In genomic region chr7:6654842-6655610, GRCh38 we compare ENCODE assay signal across 20 cellular contexts. TPM values are rescaled to one million over a fixed set of nuclear protein-coding genes. Genes with fewer than 3 reads are reported as not detected.
DNase-seq lines count a peak whose midpoint lies in the region; ATAC-seq, FAIRE-seq and TF ChIP-seq lines count a peak whose summit lies in the region.
"Had no signal": no experiment of that assay in that cellular context is flagged by ENCODE, and none has a peak within 500 bp of the region (broad histone marks: within the 10 kb centered on the region; RNA-seq: fewer than 3 reads in every experiment).

No MANE protein-coding gene starts in this region.

- H3K4me2 ChIP-seq in PC-9 = no peak overlapping the region
- H3K4me2 ChIP-seq: A549, KMS-11 had no signal

- POLR2A ChIA-PET in MCF 10A (lab: Yijun Ruan, JAX) (no interaction called here), PC-9 (lab: Charles Lee; ENCODE audit: unreplicated experiment) (no interaction called here)

- H3K27me3 Mint-ChIP-seq in MCF 10A (ENCODE audit: insufficient read depth, unreplicated experiment) (no peaks in the 10 kb centered on the region), HFFc6 (ENCODE audit: insufficient read depth) (no peaks in the 10 kb centered on the region; the same call in none of the 2 replicates)

- H3K27ac ChIP-seq in breast epithelium (no peak overlapping the region), PC-9 (no peak overlapping the region), kidney (ENCODE audit: low read depth in 2 of 2, low read length in 2 of 2) (no peak overlapping the region), upper lobe of right lung (no peak overlapping the region)
- H3K27ac ChIP-seq: A549, KMS-11, Peyer's patch, SK-N-MC had no signal

- peaks cover 50% of the 10 kb centered on the region for H3K36me3 Mint-ChIP-seq in MCF 10A (ENCODE audit: insufficient read depth, unreplicated experiment)
- peaks cover 30% of the 10 kb centered on the region for H3K36me3 Mint-ChIP-seq in HFFc6 (ENCODE audit: low read depth)

- peaks cover 17% of the 10 kb centered on the region; the same call in 1 of the 2 replicates for H3F3A ChIP-seq in PC-9 (ENCODE audit: insufficient read depth, low read depth)

- H3K36me3 ChIP-seq in breast epithelium = peaks cover 22% of the 10 kb centered on the region
- peaks cover 19% of the 10 kb centered on the region for H3K36me3 ChIP-seq in PC-9 (ENCODE audit: low read depth)
- H3K36me3 ChIP-seq in kidney (ENCODE audit: control insufficient read depth in 1 of 2, insufficient read depth in 2 of 2, low read length in 2 of 2) = peaks cover 2 to 6% of the 10 kb centered on the region in 2 donors
- peaks cover 12% of the 10 kb centered on the region for H3K36me3 ChIP-seq in upper lobe of right lung

- no peaks in the 10 kb centered on the region for H3K4me1 ChIP-seq in breast epithelium
- no peaks in the 10 kb centered on the region for H3K4me1 ChIP-seq in PC-9 (replicated peaks; ENCODE audit: insufficient read depth)
- no peaks in the 10 kb centered on the region for H3K4me1 ChIP-seq in kidney (ENCODE audit: control insufficient read depth in 1 of 2, insufficient read depth in 1 of 2, low read depth in 1 of 2, low read length in 2 of 2)
- H3K4me1 ChIP-seq in upper lobe of right lung = no peaks in the 10 kb centered on the region
- H3K4me1 ChIP-seq: A549, Peyer's patch had no signal

- no peaks in the 10 kb centered on the region for H3K79me2 ChIP-seq in PC-9 (ENCODE audit: low read depth)

- H3K9me3 Mint-ChIP-seq in MCF 10A (ENCODE audit: unreplicated experiment) (no peaks in the 10 kb centered on the region), HFFc6 (peaks cover 31% of the 10 kb centered on the region)

- H3K9me2 ChIP-seq in PC-9 (ENCODE audit: insufficient read depth) = no peaks in the 10 kb centered on the region

- H3K4me3 ChIP-seq in breast epithelium = no peak overlapping the region
- no peak overlapping the region for H3K4me3 ChIP-seq in PC-9
- H3K4me3 ChIP-seq in kidney (ENCODE audit: low read length in 2 of 2) = no peak overlapping the region
- no peak overlapping the region for H3K4me3 ChIP-seq in upper lobe of right lung
- H3K4me3 ChIP-seq: A549, Peyer's patch, SK-N-MC had no signal

- no peak for FAIRE-seq in kidney (lab: Jason Lieb, UNC)
- FAIRE-seq: A549 had no signal

- H3K27me3 ChIP-seq in breast epithelium = no peaks in the 10 kb centered on the region
- H3K27me3 ChIP-seq in PC-9 (ENCODE audit: insufficient read depth, low read depth) = no peaks in the 10 kb centered on the region
- no peaks in the 10 kb centered on the region for H3K27me3 ChIP-seq in upper lobe of right lung
- H3K27me3 ChIP-seq: Peyer's patch had no signal

- H3K27ac Mint-ChIP-seq in MCF 10A (ENCODE audit: low read depth, unreplicated experiment) (no peak overlapping the region), HFFc6 (no peak overlapping the region)

- intact Hi-C loops in MCF 10A (cut with micrococcal nuclease) (no loop called here), breast epithelium (cut with DNase I; ENCODE audit: low total_unique reads) (no loop called here), PC-9 (cut with micrococcal nuclease; ENCODE audit: unreplicated experiment) (no loop called here), kidney (cut with DNase I) (no loop called here), upper lobe of right lung (cut with DNase I) (no loop called here)

- no peak overlapping the region for H3K9ac ChIP-seq in kidney (ENCODE audit: low read length in 2 of 2)
- H3K9ac ChIP-seq: KMS-11 had no signal

- CTCF ChIA-PET in MCF 10A (lab: Yijun Ruan, JAX) = interaction anchor here (0.6 kb wide), 1 partner anchor 19 kb away, joined by 3 read pairs; no protein-coding TSS in a partner anchor
- CTCF ChIA-PET in PC-9 (lab: Charles Lee) = interaction anchor here (0.6 kb wide), 1 partner anchor 94 kb away, joined by 6 read pairs; no protein-coding TSS in a partner anchor

- DNase-seq in MCF 10A (ENCODE audit: unreplicated experiment) = no peak
- no peak for DNase-seq in breast epithelium (ENCODE audit: low spot score in 2 of 2)
- no peak for DNase-seq in PC-9
- peak; percentile 59 for DNase-seq in kidney
- DNase-seq in upper lobe of right lung = peak; percentile 56
- DNase-seq in HFFc6 = no peak
- no peak for DNase-seq in NCI-H146 (lab: John Stamatoyannopoulos, UW)
- DNase-seq in NCI-H1092 treated with DMSO at 0.1 percent for 48 hours (lab: John Stamatoyannopoulos, UW) = no peak
- DNase-seq: C1 segment of cervical spinal cord, DMS53, HCEC 1CT, NCI-H1048, NCI-H2107, NCI-H2227 treated with DMSO at 0.1 percent for 48 hours, NCI-H524, Peyer's patch had no signal

- BruUV-seq in MCF 10A (replicated peaks; lab: Mats Ljungman, UMichigan) = TSS peak; percentile 15
- BruUV-seq in PC-9 (replicated peaks; lab: Mats Ljungman, UMichigan) = TSS peak; percentile 17

- no peak for ATAC-seq in upper lobe of right lung
- ATAC-seq: A549, Right ventricle myocardium inferior had no signal

- H2AFZ ChIP-seq in PC-9 = no peak overlapping the region

- H4K20me1 ChIP-seq in PC-9 (ENCODE audit: insufficient read depth) = 0 out of 2 replicates have a peak, but pooled peaks cover 3% of the 10 kb centered on the region

- H3K9me3 ChIP-seq in breast epithelium = peaks cover 6 to 15% of the 10 kb centered on the region in 2 donors
- H3K9me3 ChIP-seq in PC-9 (ENCODE audit: insufficient read depth, low read depth) = peaks cover 8% of the 10 kb centered on the region; the same call in 1 of the 2 replicates
- no peaks in the 10 kb centered on the region for H3K9me3 ChIP-seq in kidney (ENCODE audit: control insufficient read depth in 1 of 2, low read length in 2 of 2)
- no peaks in the 10 kb centered on the region for H3K9me3 ChIP-seq in upper lobe of right lung

- TF ChIP-seq CTCF in MCF 10A (IDR thresholded peaks at IDR 0.05; ENCODE audit: unreplicated experiment) (no peak), breast epithelium (IDR thresholded peaks at IDR 0.05) (no peak), PC-9 (conservative IDR thresholded peaks at IDR 0.05) (no peak), kidney (IDR thresholded peaks at IDR 0.05; ENCODE audit: borderline replicate concordance, extremely low read depth, insufficient read depth) (no peak), upper lobe of right lung (IDR thresholded peaks at IDR 0.05) (no peak), HFFc6 (IDR thresholded peaks at IDR 0.05) (no peak)

- H3K4me3 Mint-ChIP-seq in MCF 10A (ENCODE audit: unreplicated experiment) (no peak overlapping the region), HFFc6 (no peak overlapping the region)

- H3K4me1 Mint-ChIP-seq in MCF 10A (ENCODE audit: insufficient read depth, unreplicated experiment) (no peaks in the 10 kb centered on the region), HFFc6 (ENCODE audit: low read depth) (no peaks in the 10 kb centered on the region)

- TF ChIP-seq POLR2A in breast epithelium (IDR thresholded peaks at IDR 0.05) = no peak

RNA-seq across cellular contexts. Expression of gene ZNF316, which starts 17.9 kb away (rescaled TPM):
- total RNA-seq in MCF 10A (2022) (26.1 and 27.1 TPM in 2 replicates), breast epithelium (10 to 100 TPM; 10.2 to 21.4 (median 21.3) TPM), PC-9 (2021) (28.4 and 34.8 TPM in 2 replicates), kidney (31.7 TPM), upper lobe of right lung (46.8 TPM)
- 7.2 TPM for polyA plus RNA-seq in kidney (ENCODE audit: insufficient read depth, low read depth, low replicate concordance)
- total RNA-seq in HFFc6 (2021; fragmentation: NEBNext Ultra II Directional; extraction: Animal tissue kit (Norgen Biotek cat#: 25700)) = 10 to 100 TPM; 13.4 to 17.0 (median 15.0) TPM

RNA-seq across cellular contexts. Expression of gene ZNF853, which starts 39.6 kb away (rescaled TPM):
- total RNA-seq in MCF 10A (2022) (not detected in 2 replicates), breast epithelium (10 to 100 TPM in 2 of 3 donors, 1 to 10 TPM in 1; 5.8 to 11.7 (median 11.5) TPM), PC-9 (2021) (7.9 and 13.5 TPM in 2 replicates), kidney (5.4 TPM), upper lobe of right lung (5.2 TPM)
- polyA plus RNA-seq in kidney (ENCODE audit: insufficient read depth, low read depth, low replicate concordance) = 3.4 TPM
- total RNA-seq in HFFc6 (2021; fragmentation: NEBNext Ultra II Directional; extraction: Animal tissue kit (Norgen Biotek cat#: 25700)) = under 1 TPM in 3 of 6 experiments, not detected in 3; 0.05 to 0.07 (median 0.06) TPM

RNA-seq across cellular contexts. Expression of gene ZNF12, which starts 51.7 kb away (rescaled TPM):
- total RNA-seq in MCF 10A (2022) (22.1 and 22.4 TPM in 2 replicates), breast epithelium (10 to 100 TPM; 20.6 to 43.0 (median 25.2) TPM), PC-9 (2021) (25.2 and 37.5 TPM in 2 replicates), kidney (31.3 TPM), upper lobe of right lung (25.0 TPM)
- polyA plus RNA-seq in kidney (ENCODE audit: insufficient read depth, low read depth, low replicate concordance) = 9.9 TPM
- 10 to 100 TPM; 12.7 to 15.1 (median 13.9) TPM for total RNA-seq in HFFc6 (2021; fragmentation: NEBNext Ultra II Directional; extraction: Animal tissue kit (Norgen Biotek cat#: 25700))

Comparison
In these comparisons a context has a peak if more than half of its experiments do, and no peak if none do; other contexts are left out.
1. DNase-seq: peak in kidney (single experiment) and upper lobe of right lung (single experiment); none in MCF 10A (single experiment), breast epithelium (0 of 2), PC-9 (0 of 2), HFFc6 (single experiment), NCI-H146 (single experiment) and NCI-H1092 treated with DMSO at 0.1 percent for 48 hours (single experiment).